1 cellular context compared by ENCODE assay signal in the genomic region with DNA sequence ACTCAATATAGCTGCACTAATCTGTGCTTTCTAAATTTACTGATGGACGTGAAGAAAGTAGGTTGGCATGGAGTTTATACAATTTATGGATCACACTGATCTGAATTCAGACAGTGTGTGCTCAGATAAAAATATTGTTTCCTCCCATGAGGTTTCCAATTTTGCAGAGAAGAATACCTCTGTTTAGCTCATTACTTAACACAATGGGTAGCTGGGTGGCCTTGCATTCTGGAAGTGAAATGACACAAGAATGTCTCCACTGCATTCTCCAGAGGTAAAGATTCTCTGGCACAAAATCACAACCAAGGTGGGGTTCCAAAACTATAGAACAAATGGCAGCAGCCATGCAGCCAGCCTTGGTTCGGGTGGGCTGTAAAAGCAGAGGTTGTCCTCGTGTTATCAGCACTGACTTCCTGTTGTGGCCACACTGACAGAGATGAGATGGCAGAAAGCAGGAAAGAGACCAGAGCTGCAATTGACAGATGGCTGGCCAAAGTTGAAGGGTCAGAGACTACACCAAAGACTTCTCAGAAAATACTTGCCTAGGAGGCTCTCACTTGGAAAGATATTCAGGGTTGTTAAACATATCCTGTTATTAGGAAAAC.
TF ChIP-seq lines count a peak whose summit lies in the region.

No MANE protein-coding gene starts in this region.

TF ChIP-seq in K562, 482 proteins besides CTCF, POLR2A, EP300 and RAD21 (continued from another document and continues in another):
- TF ChIP-seq, protein P1, sequence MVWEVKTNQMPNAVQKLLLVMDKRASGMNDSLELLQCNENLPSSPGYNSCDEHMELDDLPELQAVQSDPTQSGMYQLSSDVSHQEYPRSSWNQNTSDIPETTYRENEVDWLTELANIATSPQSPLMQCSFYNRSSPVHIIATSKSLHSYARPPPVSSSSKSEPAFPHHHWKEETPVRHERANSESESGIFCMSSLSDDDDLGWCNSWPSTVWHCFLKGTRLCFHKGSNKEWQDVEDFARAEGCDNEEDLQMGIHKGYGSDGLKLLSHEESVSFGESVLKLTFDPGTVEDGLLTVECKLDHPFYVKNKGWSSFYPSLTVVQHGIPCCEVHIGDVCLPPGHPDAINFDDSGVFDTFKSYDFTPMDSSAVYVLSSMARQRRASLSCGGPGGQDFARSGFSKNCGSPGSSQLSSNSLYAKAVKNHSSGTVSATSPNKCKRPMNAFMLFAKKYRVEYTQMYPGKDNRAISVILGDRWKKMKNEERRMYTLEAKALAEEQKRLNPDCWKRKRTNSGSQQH (CRISPR knock-in tag; IDR thresholded peaks at IDR 0.05) = 0 out of 2 replicates have a peak, but pooled peaks have one; percentile 17
- no peak for TF ChIP-seq SIRT6 (IDR thresholded peaks at IDR 0.05; ENCODE audit: low read depth, low read length)
- TF ChIP-seq, protein P2, sequence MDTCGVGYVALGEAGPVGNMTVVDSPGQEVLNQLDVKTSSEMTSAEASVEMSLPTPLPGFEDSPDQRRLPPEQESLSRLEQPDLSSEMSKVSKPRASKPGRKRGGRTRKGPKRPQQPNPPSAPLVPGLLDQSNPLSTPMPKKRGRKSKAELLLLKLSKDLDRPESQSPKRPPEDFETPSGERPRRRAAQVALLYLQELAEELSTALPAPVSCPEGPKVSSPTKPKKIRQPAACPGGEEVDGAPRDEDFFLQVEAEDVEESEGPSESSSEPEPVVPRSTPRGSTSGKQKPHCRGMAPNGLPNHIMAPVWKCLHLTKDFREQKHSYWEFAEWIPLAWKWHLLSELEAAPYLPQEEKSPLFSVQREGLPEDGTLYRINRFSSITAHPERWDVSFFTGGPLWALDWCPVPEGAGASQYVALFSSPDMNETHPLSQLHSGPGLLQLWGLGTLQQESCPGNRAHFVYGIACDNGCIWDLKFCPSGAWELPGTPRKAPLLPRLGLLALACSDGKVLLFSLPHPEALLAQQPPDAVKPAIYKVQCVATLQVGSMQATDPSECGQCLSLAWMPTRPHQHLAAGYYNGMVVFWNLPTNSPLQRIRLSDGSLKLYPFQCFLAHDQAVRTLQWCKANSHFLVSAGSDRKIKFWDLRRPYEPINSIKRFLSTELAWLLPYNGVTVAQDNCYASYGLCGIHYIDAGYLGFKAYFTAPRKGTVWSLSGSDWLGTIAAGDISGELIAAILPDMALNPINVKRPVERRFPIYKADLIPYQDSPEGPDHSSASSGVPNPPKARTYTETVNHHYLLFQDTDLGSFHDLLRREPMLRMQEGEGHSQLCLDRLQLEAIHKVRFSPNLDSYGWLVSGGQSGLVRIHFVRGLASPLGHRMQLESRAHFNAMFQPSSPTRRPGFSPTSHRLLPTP (IDR thresholded peaks at IDR 0.05; ENCODE audit: borderline replicate concordance, extremely low read depth, insufficient read length) = no peak
- TF ChIP-seq ZNF23 (CRISPR knock-in tag; IDR thresholded peaks at IDR 0.05) = no peak
- peak; percentile 67; the same call in 1 of the 2 replicates for TF ChIP-seq ZNF584 (CRISPR knock-in tag; IDR thresholded peaks at IDR 0.05; ENCODE audit: low read depth)
- 0 out of 2 replicates have a peak, but pooled peaks have one; percentile 44 for TF ChIP-seq KLF6 (CRISPR knock-in tag; IDR thresholded peaks at IDR 0.05; ENCODE audit: borderline replicate concordance)
- TF ChIP-seq ZNF551 (CRISPR knock-in tag; IDR thresholded peaks at IDR 0.05) = no peak
- peak; percentile 38 for TF ChIP-seq EP400 (IDR thresholded peaks at IDR 0.05)
- peak; percentile 83 for TF ChIP-seq PKNOX1 (IDR thresholded peaks at IDR 0.05)
- TF ChIP-seq, protein P3, sequence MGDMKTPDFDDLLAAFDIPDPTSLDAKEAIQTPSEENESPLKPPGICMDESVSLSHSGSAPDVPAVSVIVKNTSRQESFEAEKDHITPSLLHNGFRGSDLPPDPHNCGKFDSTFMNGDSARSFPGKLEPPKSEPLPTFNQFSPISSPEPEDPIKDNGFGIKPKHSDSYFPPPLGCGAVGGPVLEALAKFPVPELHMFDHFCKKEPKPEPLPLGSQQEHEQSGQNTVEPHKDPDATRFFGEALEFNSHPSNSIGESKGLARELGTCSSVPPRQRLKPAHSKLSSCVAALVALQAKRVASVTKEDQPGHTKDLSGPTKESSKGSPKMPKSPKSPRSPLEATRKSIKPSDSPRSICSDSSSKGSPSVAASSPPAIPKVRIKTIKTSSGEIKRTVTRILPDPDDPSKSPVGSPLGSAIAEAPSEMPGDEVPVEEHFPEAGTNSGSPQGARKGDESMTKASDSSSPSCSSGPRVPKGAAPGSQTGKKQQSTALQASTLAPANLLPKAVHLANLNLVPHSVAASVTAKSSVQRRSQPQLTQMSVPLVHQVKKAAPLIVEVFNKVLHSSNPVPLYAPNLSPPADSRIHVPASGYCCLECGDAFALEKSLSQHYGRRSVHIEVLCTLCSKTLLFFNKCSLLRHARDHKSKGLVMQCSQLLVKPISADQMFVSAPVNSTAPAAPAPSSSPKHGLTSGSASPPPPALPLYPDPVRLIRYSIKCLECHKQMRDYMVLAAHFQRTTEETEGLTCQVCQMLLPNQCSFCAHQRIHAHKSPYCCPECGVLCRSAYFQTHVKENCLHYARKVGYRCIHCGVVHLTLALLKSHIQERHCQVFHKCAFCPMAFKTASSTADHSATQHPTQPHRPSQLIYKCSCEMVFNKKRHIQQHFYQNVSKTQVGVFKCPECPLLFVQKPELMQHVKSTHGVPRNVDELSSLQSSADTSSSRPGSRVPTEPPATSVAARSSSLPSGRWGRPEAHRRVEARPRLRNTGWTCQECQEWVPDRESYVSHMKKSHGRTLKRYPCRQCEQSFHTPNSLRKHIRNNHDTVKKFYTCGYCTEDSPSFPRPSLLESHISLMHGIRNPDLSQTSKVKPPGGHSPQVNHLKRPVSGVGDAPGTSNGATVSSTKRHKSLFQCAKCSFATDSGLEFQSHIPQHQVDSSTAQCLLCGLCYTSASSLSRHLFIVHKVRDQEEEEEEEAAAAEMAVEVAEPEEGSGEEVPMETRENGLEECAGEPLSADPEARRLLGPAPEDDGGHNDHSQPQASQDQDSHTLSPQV (IDR thresholded peaks at IDR 0.05) = peak; percentile 94
- TF ChIP-seq FOXP1 (CRISPR knock-in tag; IDR thresholded peaks at IDR 0.05) = no peak
- TF ChIP-seq TRIM24 (IDR thresholded peaks at IDR 0.05) = peak; percentile 68 to 73; a peak in 3 of 4 replicates
- no peak for TF ChIP-seq SP2 (IDR thresholded peaks at IDR 0.05; ENCODE audit: extremely low read depth, low read depth, low read length, poor library complexity, severe bottlenecking)
- TF ChIP-seq TEAD4 (IDR thresholded peaks at IDR 0.05; ENCODE audit: low read length) = peak; percentile 87
- TF ChIP-seq TEAD4 (CRISPR knock-in tag; IDR thresholded peaks at IDR 0.05; ENCODE audit: borderline replicate concordance) = no peak
- peak; percentile 67 for TF ChIP-seq SPI1 (IDR thresholded peaks at IDR 0.05; ENCODE audit: borderline replicate concordance, low read depth, low read length)
- no peak for TF ChIP-seq GTF2A2 (tag; IDR thresholded peaks at IDR 0.05)
- TF ChIP-seq, protein P4, sequence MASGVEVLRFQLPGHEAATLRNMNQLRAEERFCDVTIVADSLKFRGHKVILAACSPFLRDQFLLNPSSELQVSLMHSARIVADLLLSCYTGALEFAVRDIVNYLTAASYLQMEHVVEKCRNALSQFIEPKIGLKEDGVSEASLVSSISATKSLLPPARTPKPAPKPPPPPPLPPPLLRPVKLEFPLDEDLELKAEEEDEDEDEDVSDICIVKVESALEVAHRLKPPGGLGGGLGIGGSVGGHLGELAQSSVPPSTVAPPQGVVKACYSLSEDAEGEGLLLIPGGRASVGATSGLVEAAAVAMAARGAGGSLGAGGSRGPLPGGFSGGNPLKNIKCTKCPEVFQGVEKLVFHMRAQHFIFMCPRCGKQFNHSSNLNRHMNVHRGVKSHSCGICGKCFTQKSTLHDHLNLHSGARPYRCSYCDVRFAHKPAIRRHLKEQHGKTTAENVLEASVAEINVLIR (CRISPR knock-in tag; IDR thresholded peaks at IDR 0.05) = 0 out of 2 replicates have a peak, but pooled peaks have one; percentile 32
- TF ChIP-seq, protein P5, sequence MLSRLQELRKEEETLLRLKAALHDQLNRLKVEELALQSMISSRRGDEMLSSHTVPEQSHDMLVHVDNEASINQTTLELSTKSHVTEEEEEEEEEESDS (CRISPR knock-in tag; IDR thresholded peaks at IDR 0.05) = no peak
- TF ChIP-seq ZFPM2 (CRISPR knock-in tag; IDR thresholded peaks at IDR 0.05) = no peak
- TF ChIP-seq CXXC5 (CRISPR knock-in tag; IDR thresholded peaks at IDR 0.05) = peak; percentile 35; the same call in 1 of the 2 replicates
- TF ChIP-seq NFIC (IDR thresholded peaks at IDR 0.05) = peak; percentile 55
- TF ChIP-seq, protein P6, sequence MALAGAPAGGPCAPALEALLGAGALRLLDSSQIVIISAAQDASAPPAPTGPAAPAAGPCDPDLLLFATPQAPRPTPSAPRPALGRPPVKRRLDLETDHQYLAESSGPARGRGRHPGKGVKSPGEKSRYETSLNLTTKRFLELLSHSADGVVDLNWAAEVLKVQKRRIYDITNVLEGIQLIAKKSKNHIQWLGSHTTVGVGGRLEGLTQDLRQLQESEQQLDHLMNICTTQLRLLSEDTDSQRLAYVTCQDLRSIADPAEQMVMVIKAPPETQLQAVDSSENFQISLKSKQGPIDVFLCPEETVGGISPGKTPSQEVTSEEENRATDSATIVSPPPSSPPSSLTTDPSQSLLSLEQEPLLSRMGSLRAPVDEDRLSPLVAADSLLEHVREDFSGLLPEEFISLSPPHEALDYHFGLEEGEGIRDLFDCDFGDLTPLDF (CRISPR knock-in tag; IDR thresholded peaks at IDR 0.05) = no peak
- TF ChIP-seq, protein P7, sequence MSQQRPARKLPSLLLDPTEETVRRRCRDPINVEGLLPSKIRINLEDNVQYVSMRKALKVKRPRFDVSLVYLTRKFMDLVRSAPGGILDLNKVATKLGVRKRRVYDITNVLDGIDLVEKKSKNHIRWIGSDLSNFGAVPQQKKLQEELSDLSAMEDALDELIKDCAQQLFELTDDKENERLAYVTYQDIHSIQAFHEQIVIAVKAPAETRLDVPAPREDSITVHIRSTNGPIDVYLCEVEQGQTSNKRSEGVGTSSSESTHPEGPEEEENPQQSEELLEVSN (IDR thresholded peaks at IDR 0.05; ENCODE audit: borderline replicate concordance in 1 of 2, extremely low read depth in 1 of 2, insufficient read depth in 1 of 2, insufficient read length in 1 of 2, low read depth in 1 of 2, low read length in 1 of 2, poor library complexity in 1 of 2, severe bottlenecking in 1 of 2) = peak; percentile 40 to 61
- TF ChIP-seq NCOR1 (IDR thresholded peaks at IDR 0.05) = peak; percentile 82
- TF ChIP-seq FUS (optimal IDR thresholded peaks at IDR 0.05; ENCODE audit: low read depth, low read length) = no peak
- peak; percentile 90 for TF ChIP-seq CBFA2T3 (IDR thresholded peaks at IDR 0.05)
- no peak for TF ChIP-seq ZNF184 (CRISPR knock-in tag; IDR thresholded peaks at IDR 0.05)
- TF ChIP-seq SRF (CRISPR knock-in tag; IDR thresholded peaks at IDR 0.05) = no peak
- TF ChIP-seq ID3 (CRISPR knock-in tag; IDR thresholded peaks at IDR 0.05) = no peak
- TF ChIP-seq ID3 (tag; IDR thresholded peaks at IDR 0.05) = 0 out of 2 replicates have a peak, but pooled peaks have one; percentile 39
- TF ChIP-seq ZNF311 (CRISPR knock-in tag; IDR thresholded peaks at IDR 0.05) = no peak
- TF ChIP-seq, protein P8, sequence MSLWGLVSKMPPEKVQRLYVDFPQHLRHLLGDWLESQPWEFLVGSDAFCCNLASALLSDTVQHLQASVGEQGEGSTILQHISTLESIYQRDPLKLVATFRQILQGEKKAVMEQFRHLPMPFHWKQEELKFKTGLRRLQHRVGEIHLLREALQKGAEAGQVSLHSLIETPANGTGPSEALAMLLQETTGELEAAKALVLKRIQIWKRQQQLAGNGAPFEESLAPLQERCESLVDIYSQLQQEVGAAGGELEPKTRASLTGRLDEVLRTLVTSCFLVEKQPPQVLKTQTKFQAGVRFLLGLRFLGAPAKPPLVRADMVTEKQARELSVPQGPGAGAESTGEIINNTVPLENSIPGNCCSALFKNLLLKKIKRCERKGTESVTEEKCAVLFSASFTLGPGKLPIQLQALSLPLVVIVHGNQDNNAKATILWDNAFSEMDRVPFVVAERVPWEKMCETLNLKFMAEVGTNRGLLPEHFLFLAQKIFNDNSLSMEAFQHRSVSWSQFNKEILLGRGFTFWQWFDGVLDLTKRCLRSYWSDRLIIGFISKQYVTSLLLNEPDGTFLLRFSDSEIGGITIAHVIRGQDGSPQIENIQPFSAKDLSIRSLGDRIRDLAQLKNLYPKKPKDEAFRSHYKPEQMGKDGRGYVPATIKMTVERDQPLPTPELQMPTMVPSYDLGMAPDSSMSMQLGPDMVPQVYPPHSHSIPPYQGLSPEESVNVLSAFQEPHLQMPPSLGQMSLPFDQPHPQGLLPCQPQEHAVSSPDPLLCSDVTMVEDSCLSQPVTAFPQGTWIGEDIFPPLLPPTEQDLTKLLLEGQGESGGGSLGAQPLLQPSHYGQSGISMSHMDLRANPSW (CRISPR knock-in tag; IDR thresholded peaks at IDR 0.05) = no peak
- TF ChIP-seq NR2C1 (IDR thresholded peaks at IDR 0.05) = peak; percentile 95
- peak; percentile 97 for TF ChIP-seq NR2C1 (tag; IDR thresholded peaks at IDR 0.05)
- TF ChIP-seq, protein P9, sequence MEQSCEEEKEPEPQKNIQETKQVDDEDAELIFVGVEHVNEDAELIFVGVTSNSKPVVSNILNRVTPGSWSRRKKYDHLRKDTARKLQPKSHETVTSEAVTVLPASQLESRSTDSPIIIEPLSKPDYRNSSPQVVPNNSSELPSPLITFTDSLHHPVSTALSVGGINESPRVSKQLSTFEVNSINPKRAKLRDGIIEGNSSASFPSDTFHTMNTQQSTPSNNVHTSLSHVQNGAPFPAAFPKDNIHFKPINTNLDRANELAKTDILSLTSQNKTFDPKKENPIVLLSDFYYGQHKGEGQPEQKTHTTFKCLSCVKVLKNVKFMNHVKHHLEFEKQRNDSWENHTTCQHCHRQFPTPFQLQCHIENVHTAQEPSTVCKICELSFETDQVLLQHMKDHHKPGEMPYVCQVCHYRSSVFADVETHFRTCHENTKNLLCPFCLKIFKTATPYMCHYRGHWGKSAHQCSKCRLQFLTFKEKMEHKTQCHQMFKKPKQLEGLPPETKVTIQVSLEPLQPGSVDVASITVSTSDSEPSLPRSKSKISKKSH (CRISPR knock-in tag; IDR thresholded peaks at IDR 0.05) = no peak
- 0 out of 2 replicates have a peak, but pooled peaks have one; percentile 57 for TF ChIP-seq NFRKB (IDR thresholded peaks at IDR 0.05; ENCODE audit: low read depth)
